ENCODE assay signal across 8 cellular contexts in genomic region chrX:135003876-135004623, GRCh38. TPM values are rescaled to one million over a fixed set of nuclear protein-coding genes. Genes with fewer than 3 reads are reported as not detected.
DNase-seq lines count a peak whose midpoint lies in the region; ATAC-seq and TF ChIP-seq lines count a peak whose summit lies in the region.

No MANE protein-coding gene starts in this region.

- in situ Hi-C loops in GM23248 (cut with MboI): no loop called here

- H3K27me3 Mint-ChIP-seq in activated T-helper 2 cell treated with anti-CD3 and anti-CD28 coated beads, Interferon-gamma antibody, Interleukin-2, Interleukin-4, amounts not matched to agents 10 μg/mL and 5 μg/mL and 100 μg/mL, durations not matched to agents 14 hours and 24 hours and 36 hours (ENCODE audit: low read depth): peaks cover 16% of the 10 kb centered on the region
- peaks cover 0 to 18% of the 10 kb centered on the region in 2 donors for H3K27me3 Mint-ChIP-seq in natural killer cell (ENCODE audit: low read depth in 2 of 2)
- no peaks in the 10 kb centered on the region for H3K27me3 Mint-ChIP-seq in stimulated activated memory B cell treated with anti-CD40 and anti-IgM and Interleukin-4, amounts not matched to agents 10 μg/mL and 1 μg/mL and 100 μg/mL, for 72 hours

- peak overlapping the region; percentile 63 for H3K27ac Mint-ChIP-seq in activated T-helper 2 cell treated with anti-CD3 and anti-CD28 coated beads, Interferon-gamma antibody, Interleukin-2, Interleukin-4, amounts not matched to agents 10 μg/mL and 5 μg/mL and 100 μg/mL, durations not matched to agents 14 hours and 24 hours and 36 hours
- H3K27ac Mint-ChIP-seq in natural killer cell: peak overlapping the region; percentile 65 to 92
- H3K27ac Mint-ChIP-seq in stimulated activated memory B cell treated with anti-CD40 and anti-IgM and Interleukin-4, amounts not matched to agents 10 μg/mL and 1 μg/mL and 100 μg/mL, for 72 hours: peak overlapping the region; percentile 9

- H3F3A ChIP-seq in GM23248 (ENCODE audit: insufficient read depth): 0 out of 2 replicates have a peak, but pooled peaks cover 4% of the 10 kb centered on the region

- peak overlapping the region; percentile 77 for H3K9ac ChIP-seq in GM23248

- H3K9me3 Mint-ChIP-seq in activated T-helper 2 cell treated with anti-CD3 and anti-CD28 coated beads, Interferon-gamma antibody, Interleukin-2, Interleukin-4, amounts not matched to agents 10 μg/mL and 5 μg/mL and 100 μg/mL, durations not matched to agents 14 hours and 24 hours and 36 hours: no peaks in the 10 kb centered on the region
- no peaks in the 10 kb centered on the region for H3K9me3 Mint-ChIP-seq in natural killer cell
- H3K9me3 Mint-ChIP-seq in stimulated activated memory B cell treated with anti-CD40 and anti-IgM and Interleukin-4, amounts not matched to agents 10 μg/mL and 1 μg/mL and 100 μg/mL, for 72 hours: no peaks in the 10 kb centered on the region

- 0 to 1% methylated on average over 8 to 22 of the region's 35 CpGs for WGBS in GM23248 (ENCODE audit: low coverage in 1 of 2, low lambda C conversion rate in 2 of 2, missing lambda C conversion rate in 2 of 2), 2 experiments

- H3K9me3 ChIP-seq in GM23248 (ENCODE audit: low read depth): no peaks in the 10 kb centered on the region

- H3K4me1 ChIP-seq in GM23248 (ENCODE audit: insufficient read depth): peaks cover 16% of the 10 kb centered on the region

- H3K36me3 ChIP-seq in GM23248 (ENCODE audit: low read depth): no peaks in the 10 kb centered on the region

- peak overlapping the region; percentile 63 for H3K27ac ChIP-seq in GM23248

- peak overlapping the region; percentile 97 for H2AFZ ChIP-seq in GM23248

- H3K27me3 ChIP-seq in GM23248 (replicated peaks; ENCODE audit: insufficient read depth): no peaks in the 10 kb centered on the region

- H3K4me2 ChIP-seq in GM23248 (ENCODE audit: unreplicated experiment): peak overlapping the region; percentile 74

- peaks cover 8% of the 10 kb centered on the region for H3K4me1 Mint-ChIP-seq in activated T-helper 2 cell treated with anti-CD3 and anti-CD28 coated beads, Interferon-gamma antibody, Interleukin-2, Interleukin-4, amounts not matched to agents 10 μg/mL and 5 μg/mL and 100 μg/mL, durations not matched to agents 14 hours and 24 hours and 36 hours (ENCODE audit: low read depth)
- H3K4me1 Mint-ChIP-seq in natural killer cell: peaks cover 7 to 10% of the 10 kb centered on the region in 2 donors
- H3K4me1 Mint-ChIP-seq in stimulated activated memory B cell treated with anti-CD40 and anti-IgM and Interleukin-4, amounts not matched to agents 10 μg/mL and 1 μg/mL and 100 μg/mL, for 72 hours: no peaks in the 10 kb centered on the region

- H3K4me3 Mint-ChIP-seq in activated T-helper 2 cell treated with anti-CD3 and anti-CD28 coated beads, Interferon-gamma antibody, Interleukin-2, Interleukin-4, amounts not matched to agents 10 μg/mL and 5 μg/mL and 100 μg/mL, durations not matched to agents 14 hours and 24 hours and 36 hours (ENCODE audit: low read depth): peak overlapping the region; percentile 84
- peak overlapping the region; percentile 90 for H3K4me3 Mint-ChIP-seq in natural killer cell
- peak overlapping the region; percentile 81 for H3K4me3 Mint-ChIP-seq in stimulated activated memory B cell treated with anti-CD40 and anti-IgM and Interleukin-4, amounts not matched to agents 10 μg/mL and 1 μg/mL and 100 μg/mL, for 72 hours

- no peak for TF ChIP-seq CTCF in fibroblast of mammary gland (conservative IDR thresholded peaks at IDR 0.05; ENCODE audit: control insufficient read depth, insufficient read depth, low read depth, low read length)
- no peak for TF ChIP-seq CTCF in natural killer cell (IDR thresholded peaks at IDR 0.05)

- H3K9me2 ChIP-seq in GM23248 (ENCODE audit: insufficient read depth): no peaks in the 10 kb centered on the region

- no peaks in the 10 kb centered on the region for H4K20me1 ChIP-seq in GM23248 (ENCODE audit: insufficient read depth)

- H3K79me2 ChIP-seq in GM23248 (ENCODE audit: insufficient read depth): no peaks in the 10 kb centered on the region

- intact Hi-C loops in activated T-helper 2 cell treated with anti-CD3 and anti-CD28 coated beads, Interferon-gamma antibody, Interleukin-2, Interleukin-4, amounts not matched to agents 10 μg/mL and 5 μg/mL and 100 μg/mL, durations not matched to agents 14 hours and 24 hours and 36 hours (cut with micrococcal nuclease): no loop called here
- intact Hi-C loops in natural killer cell (cut with micrococcal nuclease): loop anchor here (1.0 kb wide), 1 partner anchor 48 kb away; the partner anchor contains the start of gene RTL8A

- ATAC-seq in natural killer cell: peak; percentile 97 to 100 (median 98)
- ATAC-seq in stimulated activated memory B cell treated with anti-CD40 and anti-IgM and Interleukin-4, amounts not matched to agents 10 μg/mL and 1 μg/mL and 100 μg/mL, for 72 hours: peak; percentile 97

- H3K36me3 Mint-ChIP-seq in activated T-helper 2 cell treated with anti-CD3 and anti-CD28 coated beads, Interferon-gamma antibody, Interleukin-2, Interleukin-4, amounts not matched to agents 10 μg/mL and 5 μg/mL and 100 μg/mL, durations not matched to agents 14 hours and 24 hours and 36 hours (ENCODE audit: low read depth): no peaks in the 10 kb centered on the region
- no peaks in the 10 kb centered on the region for H3K36me3 Mint-ChIP-seq in natural killer cell
- no peaks in the 10 kb centered on the region for H3K36me3 Mint-ChIP-seq in stimulated activated memory B cell treated with anti-CD40 and anti-IgM and Interleukin-4, amounts not matched to agents 10 μg/mL and 1 μg/mL and 100 μg/mL, for 72 hours

- DNase-seq in DMS53 (lab: John Stamatoyannopoulos, UW) (peak; percentile 94), GM23248 (peak; percentile 93), LHCN-M2 (ENCODE audit: low read depth) (peak; percentile 83), RKO (ENCODE audit: low spot score) (peak; percentile 84), fibroblast of mammary gland (ENCODE audit: low read depth) (peak; percentile 83), natural killer cell (peak; percentile 89)
- DNase-seq in activated T-helper 2 cell treated with anti-CD3 and anti-CD28 coated beads, Interferon-gamma antibody, Interleukin-2, Interleukin-4, amounts not matched to agents 10 μg/mL and 5 μg/mL and 100 μg/mL, durations not matched to agents 14 hours and 24 hours and 36 hours (ENCODE audit: low spot score): peak; percentile 88

- peak overlapping the region; percentile 76 for H3K4me3 ChIP-seq in GM23248
- peak overlapping the region; percentile 57 for H3K4me3 ChIP-seq in fibroblast of mammary gland (ENCODE audit: control insufficient read depth, low read depth, low read length)

RNA-seq across cellular contexts. Expression of gene SMIM10, which starts 13.3 kb away (rescaled TPM):
- 2.9 and 3.8 TPM in 2 replicates for total RNA-seq in GM23248 (2014; rRNA removed; shearing (Covaris generic))
- 6.7 and 7.1 TPM in 2 replicates for polyA plus RNA-seq in GM23248 (2016; fragmentation: Nextera tagmentation; extraction: Ambion mirVana)
- 6.4 and 7.4 TPM in 2 replicates for total RNA-seq in LHCN-M2 (2014; rRNA removed)
- 8.1 TPM for polyA plus RNA-seq in LHCN-M2 (2012)
- total RNA-seq in activated T-helper 2 cell treated with anti-CD3 and anti-CD28 coated beads, Interferon-gamma antibody, Interleukin-2, Interleukin-4, amounts not matched to agents 10 μg/mL and 5 μg/mL and 100 μg/mL, durations not matched to agents 14 hours and 24 hours and 36 hours: 1.8 and 1.9 TPM in 2 replicates
- under 1 TPM in 1 of 3 donors, not detected in 2; 0.16 TPM for total RNA-seq in natural killer cell

RNA-seq across cellular contexts. Expression of gene RTL8B, which starts 18.3 kb away (rescaled TPM):
- total RNA-seq in GM23248 (2014; rRNA removed; shearing (Covaris generic)): 8.6 and 14.3 TPM in 2 replicates
- polyA plus RNA-seq in GM23248 (2016; fragmentation: Nextera tagmentation; extraction: Ambion mirVana): 44.6 TPM in 2 replicates
- 12.4 and 19.0 TPM in 2 replicates for total RNA-seq in LHCN-M2 (2014; rRNA removed)
- polyA plus RNA-seq in LHCN-M2 (2012): 33.3 TPM
- 0.82 and 0.92 TPM in 2 replicates for total RNA-seq in activated T-helper 2 cell treated with anti-CD3 and anti-CD28 coated beads, Interferon-gamma antibody, Interleukin-2, Interleukin-4, amounts not matched to agents 10 μg/mL and 5 μg/mL and 100 μg/mL, durations not matched to agents 14 hours and 24 hours and 36 hours
- total RNA-seq in natural killer cell: not detected

RNA-seq across cellular contexts. Expression of gene RTL8C, which starts 28.1 kb away (rescaled TPM):
- total RNA-seq in GM23248 (2014; rRNA removed; shearing (Covaris generic)): 102 and 141 TPM in 2 replicates
- polyA plus RNA-seq in GM23248 (2016; fragmentation: Nextera tagmentation; extraction: Ambion mirVana): 486 and 491 TPM in 2 replicates
- total RNA-seq in LHCN-M2 (2014; rRNA removed) (117 and 129 TPM in 2 replicates), natural killer cell (10 to 100 TPM; 14.8 to 19.4 (median 17.2) TPM)
- polyA plus RNA-seq in LHCN-M2 (2012): 403 TPM
- total RNA-seq in activated T-helper 2 cell treated with anti-CD3 and anti-CD28 coated beads, Interferon-gamma antibody, Interleukin-2, Interleukin-4, amounts not matched to agents 10 μg/mL and 5 μg/mL and 100 μg/mL, durations not matched to agents 14 hours and 24 hours and 36 hours: 36.5 and 38.8 TPM in 2 replicates

RNA-seq across cellular contexts. Expression of gene RTL8A, which starts 47.9 kb away (rescaled TPM):
- 19.3 and 23.0 TPM in 2 replicates for total RNA-seq in GM23248 (2014; rRNA removed; shearing (Covaris generic))
- 168 and 179 TPM in 2 replicates for polyA plus RNA-seq in GM23248 (2016; fragmentation: Nextera tagmentation; extraction: Ambion mirVana)
- total RNA-seq in LHCN-M2 (2014; rRNA removed) (18.0 and 25.1 TPM in 2 replicates), natural killer cell (10 to 100 TPM in 2 of 3 donors, 1 to 10 TPM in 1; 9.3 to 10.1 (median 10.1) TPM)
- polyA plus RNA-seq in LHCN-M2 (2012): 124 TPM
- 14.0 and 14.9 TPM in 2 replicates for total RNA-seq in activated T-helper 2 cell treated with anti-CD3 and anti-CD28 coated beads, Interferon-gamma antibody, Interleukin-2, Interleukin-4, amounts not matched to agents 10 μg/mL and 5 μg/mL and 100 μg/mL, durations not matched to agents 14 hours and 24 hours and 36 hours

Comparison
In these comparisons a context has a peak if more than half of its experiments do, and no peak if none do; other contexts are left out.
1. Peak in every context shown above with its lines: DNase-seq, ATAC-seq, H3K4me3 ChIP-seq and H3K27ac ChIP-seq.
2. H3K27ac Mint-ChIP-seq: peak in every context shown above with its lines; median percentile 78 in natural killer cell; 63 in activated T-helper 2 cell treated with anti-CD3 and anti-CD28 coated beads, Interferon-gamma antibody, Interleukin-2, Interleukin-4, amounts not matched to agents 10 μg/mL and 5 μg/mL and 100 μg/mL, durations not matched to agents 14 hours and 24 hours and 36 hours; 9 in stimulated activated memory B cell treated with anti-CD40 and anti-IgM and Interleukin-4, amounts not matched to agents 10 μg/mL and 1 μg/mL and 100 μg/mL, for 72 hours.